1 cellular context compared by ENCODE assay signal in genomic region chr6:158411998-158412397, GRCh38.
TF ChIP-seq lines count a peak whose summit lies in the region.

No MANE protein-coding gene starts in this region.

TF ChIP-seq in HCT116, 20 proteins besides CTCF, POLR2A, EP300 and RAD21 (continued from another document):
- no peak for TF ChIP-seq REST (IDR thresholded peaks at IDR 0.05; ENCODE audit: low read depth)
- no peak for TF ChIP-seq TCF7L2 (IDR thresholded peaks at IDR 0.05; ENCODE audit: borderline replicate concordance, extremely low read depth, insufficient read depth, insufficient read length)
- TF ChIP-seq FOSL1 (IDR thresholded peaks at IDR 0.05; ENCODE audit: low read depth) = peak; percentile 69
- no peak for TF ChIP-seq CEBPB (IDR thresholded peaks at IDR 0.05; ENCODE audit: low read depth)
- TF ChIP-seq ZFX (IDR thresholded peaks at IDR 0.05) = no peak
- TF ChIP-seq SP1 (IDR thresholded peaks at IDR 0.05; ENCODE audit: low read depth) = peak; percentile 46
- TF ChIP-seq CBX3 (IDR thresholded peaks at IDR 0.05; ENCODE audit: low read depth) = peak; percentile 64; the same call in 1 of the 2 replicates
